1 cellular context compared by ENCODE assay signal in the genomic region with DNA sequence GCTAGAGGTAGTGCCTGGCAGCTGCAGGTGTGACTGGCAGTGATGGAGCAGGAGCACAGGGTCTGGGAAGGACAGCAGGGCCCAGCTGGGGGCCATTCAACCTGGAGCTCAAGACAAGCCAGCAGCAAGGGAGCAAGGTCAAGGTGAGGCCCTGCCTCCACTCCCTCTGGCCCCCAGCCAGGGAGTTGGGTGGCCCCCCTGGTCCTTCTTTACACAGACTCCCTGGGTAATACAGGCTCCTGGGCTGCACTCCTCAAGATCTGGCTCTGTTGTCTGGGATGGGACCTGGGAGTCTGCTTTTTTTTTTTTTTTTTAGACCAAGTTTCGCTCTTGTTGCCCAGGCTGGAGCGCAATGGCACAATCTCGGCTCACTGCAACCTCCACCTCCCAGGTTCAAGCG.
TF ChIP-seq lines count a peak whose summit lies in the region.

No MANE protein-coding gene starts in this region.

TF ChIP-seq in SK-N-SH, 30 proteins besides CTCF, POLR2A, EP300 and RAD21:
- TF ChIP-seq CHD2 (IDR thresholded peaks at IDR 0.05; ENCODE audit: low read length, partially characterized antibody) (no peak), JUND (IDR thresholded peaks at IDR 0.05) (no peak), RCOR1 (IDR thresholded peaks at IDR 0.05; ENCODE audit: low read length) (no peak), FOXJ3 (CRISPR knock-in tag; IDR thresholded peaks at IDR 0.05) (no peak), RFX5 (IDR thresholded peaks at IDR 0.05; ENCODE audit: low read length) (no peak), TAF1 (IDR thresholded peaks at IDR 0.05; ENCODE audit: borderline replicate concordance, low read depth, low read length) (no peak), FOXM1 (IDR thresholded peaks at IDR 0.05; ENCODE audit: low read depth) (no peak), GABPA (IDR thresholded peaks at IDR 0.05; ENCODE audit: low read depth) (no peak), TCF12 (IDR thresholded peaks at IDR 0.05) (no peak), FOSL2 (IDR thresholded peaks at IDR 0.05; ENCODE audit: borderline replicate concordance, low read depth) (no peak), SIN3A (IDR thresholded peaks at IDR 0.05; ENCODE audit: borderline replicate concordance, low read depth, low read length) (no peak), MXI1 (IDR thresholded peaks at IDR 0.05; ENCODE audit: low read depth, low read length) (no peak), SMC3 (IDR thresholded peaks at IDR 0.05; ENCODE audit: low read depth, low read length) (no peak), TEAD4 (IDR thresholded peaks at IDR 0.05; ENCODE audit: borderline replicate concordance, insufficient read depth) (no peak)
- TF ChIP-seq, protein P1, sequence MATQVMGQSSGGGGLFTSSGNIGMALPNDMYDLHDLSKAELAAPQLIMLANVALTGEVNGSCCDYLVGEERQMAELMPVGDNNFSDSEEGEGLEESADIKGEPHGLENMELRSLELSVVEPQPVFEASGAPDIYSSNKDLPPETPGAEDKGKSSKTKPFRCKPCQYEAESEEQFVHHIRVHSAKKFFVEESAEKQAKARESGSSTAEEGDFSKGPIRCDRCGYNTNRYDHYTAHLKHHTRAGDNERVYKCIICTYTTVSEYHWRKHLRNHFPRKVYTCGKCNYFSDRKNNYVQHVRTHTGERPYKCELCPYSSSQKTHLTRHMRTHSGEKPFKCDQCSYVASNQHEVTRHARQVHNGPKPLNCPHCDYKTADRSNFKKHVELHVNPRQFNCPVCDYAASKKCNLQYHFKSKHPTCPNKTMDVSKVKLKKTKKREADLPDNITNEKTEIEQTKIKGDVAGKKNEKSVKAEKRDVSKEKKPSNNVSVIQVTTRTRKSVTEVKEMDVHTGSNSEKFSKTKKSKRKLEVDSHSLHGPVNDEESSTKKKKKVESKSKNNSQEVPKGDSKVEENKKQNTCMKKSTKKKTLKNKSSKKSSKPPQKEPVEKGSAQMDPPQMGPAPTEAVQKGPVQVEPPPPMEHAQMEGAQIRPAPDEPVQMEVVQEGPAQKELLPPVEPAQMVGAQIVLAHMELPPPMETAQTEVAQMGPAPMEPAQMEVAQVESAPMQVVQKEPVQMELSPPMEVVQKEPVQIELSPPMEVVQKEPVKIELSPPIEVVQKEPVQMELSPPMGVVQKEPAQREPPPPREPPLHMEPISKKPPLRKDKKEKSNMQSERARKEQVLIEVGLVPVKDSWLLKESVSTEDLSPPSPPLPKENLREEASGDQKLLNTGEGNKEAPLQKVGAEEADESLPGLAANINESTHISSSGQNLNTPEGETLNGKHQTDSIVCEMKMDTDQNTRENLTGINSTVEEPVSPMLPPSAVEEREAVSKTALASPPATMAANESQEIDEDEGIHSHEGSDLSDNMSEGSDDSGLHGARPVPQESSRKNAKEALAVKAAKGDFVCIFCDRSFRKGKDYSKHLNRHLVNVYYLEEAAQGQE (IDR thresholded peaks at IDR 0.05; ENCODE audit: low read depth, low read length), result no peak
- TF ChIP-seq, protein P2, sequence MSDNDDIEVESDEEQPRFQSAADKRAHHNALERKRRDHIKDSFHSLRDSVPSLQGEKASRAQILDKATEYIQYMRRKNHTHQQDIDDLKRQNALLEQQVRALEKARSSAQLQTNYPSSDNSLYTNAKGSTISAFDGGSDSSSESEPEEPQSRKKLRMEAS (IDR thresholded peaks at IDR 0.05; ENCODE audit: low read depth), result no peak
- TF ChIP-seq, protein P3, sequence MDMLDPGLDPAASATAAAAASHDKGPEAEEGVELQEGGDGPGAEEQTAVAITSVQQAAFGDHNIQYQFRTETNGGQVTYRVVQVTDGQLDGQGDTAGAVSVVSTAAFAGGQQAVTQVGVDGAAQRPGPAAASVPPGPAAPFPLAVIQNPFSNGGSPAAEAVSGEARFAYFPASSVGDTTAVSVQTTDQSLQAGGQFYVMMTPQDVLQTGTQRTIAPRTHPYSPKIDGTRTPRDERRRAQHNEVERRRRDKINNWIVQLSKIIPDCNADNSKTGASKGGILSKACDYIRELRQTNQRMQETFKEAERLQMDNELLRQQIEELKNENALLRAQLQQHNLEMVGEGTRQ (IDR thresholded peaks at IDR 0.05; ENCODE audit: borderline replicate concordance, low read depth, low read length), result no peak
- TF ChIP-seq, protein P4, sequence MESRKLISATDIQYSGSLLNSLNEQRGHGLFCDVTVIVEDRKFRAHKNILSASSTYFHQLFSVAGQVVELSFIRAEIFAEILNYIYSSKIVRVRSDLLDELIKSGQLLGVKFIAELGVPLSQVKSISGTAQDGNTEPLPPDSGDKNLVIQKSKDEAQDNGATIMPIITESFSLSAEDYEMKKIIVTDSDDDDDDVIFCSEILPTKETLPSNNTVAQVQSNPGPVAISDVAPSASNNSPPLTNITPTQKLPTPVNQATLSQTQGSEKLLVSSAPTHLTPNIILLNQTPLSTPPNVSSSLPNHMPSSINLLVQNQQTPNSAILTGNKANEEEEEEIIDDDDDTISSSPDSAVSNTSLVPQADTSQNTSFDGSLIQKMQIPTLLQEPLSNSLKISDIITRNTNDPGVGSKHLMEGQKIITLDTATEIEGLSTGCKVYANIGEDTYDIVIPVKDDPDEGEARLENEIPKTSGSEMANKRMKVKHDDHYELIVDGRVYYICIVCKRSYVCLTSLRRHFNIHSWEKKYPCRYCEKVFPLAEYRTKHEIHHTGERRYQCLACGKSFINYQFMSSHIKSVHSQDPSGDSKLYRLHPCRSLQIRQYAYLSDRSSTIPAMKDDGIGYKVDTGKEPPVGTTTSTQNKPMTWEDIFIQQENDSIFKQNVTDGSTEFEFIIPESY (IDR thresholded peaks at IDR 0.05; ENCODE audit: borderline replicate concordance, low read depth), result no peak
